25 cellular contexts compared by ENCODE assay signal in the genomic region with DNA sequence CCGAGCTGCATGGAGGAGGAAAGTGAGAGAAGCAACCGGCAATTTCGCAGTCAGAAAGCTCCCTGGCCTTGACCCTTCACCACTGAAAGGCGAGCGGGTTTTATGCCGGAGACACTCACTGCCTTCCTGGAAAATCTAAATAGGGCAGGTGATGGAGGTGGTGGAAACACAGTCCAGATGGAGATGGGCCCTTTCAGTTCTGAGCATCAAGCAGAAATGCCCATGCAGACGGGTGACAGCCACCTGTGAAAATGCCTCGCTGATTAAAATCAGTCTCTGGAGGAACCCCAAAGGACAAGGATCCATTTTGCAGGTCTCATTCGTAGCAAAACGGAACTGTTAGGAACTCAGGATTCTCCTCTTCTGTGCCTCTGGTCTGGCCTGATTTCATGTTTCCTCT.
"Had no signal": no experiment of that assay in that cellular context is flagged by ENCODE, and none has a peak within 500 bp of the region (broad histone marks: within the 10 kb centered on the region; RNA-seq: fewer than 3 reads in every experiment).

No MANE protein-coding gene starts in this region.

- H3K4me3 ChIP-seq: colonic mucosa, esophagus squamous epithelium, gastrocnemius medialis, heart right ventricle, left lung, lower lobe of right lung, mucosa of descending colon had no signal

- H3K27ac ChIP-seq: colonic mucosa, epithelial cell of prostate, esophagus squamous epithelium, gastrocnemius medialis, heart right ventricle, left lung, lower lobe of right lung had no signal

- DNase-seq: colonic mucosa; cortex of kidney; effector CD4-positive, alpha-beta T cell; effector memory CD4-positive, alpha-beta T cell; erythroblast; esophagus squamous epithelium; foreskin fibroblast; foreskin melanocyte; gastrocnemius medialis; glutamatergic neuron; head of caudate nucleus; heart right ventricle; hypothalamus; immature natural killer cell; islet precursor cell; kidney; kidney glomerular epithelial cell; left lung; left ventricle myocardium superior; lower lobe of right lung; mesenchymal stem cell; mucosa of descending colon; naive B cell had no signal

- H3K9me3 ChIP-seq: colonic mucosa, esophagus squamous epithelium, gastrocnemius medialis, lower lobe of right lung, mucosa of descending colon had no signal

- ATAC-seq: esophagus mucosa, gastrocnemius medialis, heart right ventricle, left lung, left ventricle myocardium superior, lower lobe of right lung, mucosa of descending colon had no signal

- H3K4me1 ChIP-seq: colonic mucosa, esophagus squamous epithelium, gastrocnemius medialis, heart right ventricle, left lung, lower lobe of right lung had no signal

- H3K27me3 ChIP-seq: colonic mucosa, gastrocnemius medialis had no signal

- H3K36me3 ChIP-seq: colonic mucosa, esophagus squamous epithelium, gastrocnemius medialis, heart right ventricle, left lung, lower lobe of right lung had no signal
